24 cellular contexts compared by ENCODE assay signal in genomic region chr18:38706373-38706772, GRCh38.
"Had no signal": no experiment of that assay in that cellular context is flagged by ENCODE, and none has a peak within 500 bp of the region (broad histone marks: within the 10 kb centered on the region; RNA-seq: fewer than 3 reads in every experiment).

No MANE protein-coding gene starts in this region.

- DNase-seq: colonic mucosa; cortex of kidney; dermis blood vessel endothelial cell; dorsolateral prefrontal cortex; effector CD4-positive, alpha-beta T cell; effector CD8-positive, alpha-beta T cell; effector memory CD4-positive, alpha-beta T cell; effector memory CD8-positive, alpha-beta T cell; endodermal cell; erythroblast; esophagus squamous epithelium; foreskin fibroblast; foreskin keratinocyte; foreskin melanocyte; gastrocnemius medialis; glutamatergic neuron; head of caudate nucleus; heart left ventricle; heart right ventricle had no signal

- H3K9me3 ChIP-seq: colonic mucosa, esophagus muscularis mucosa, esophagus squamous epithelium, gastrocnemius medialis, gastroesophageal sphincter, heart left ventricle had no signal

- H3K4me3 ChIP-seq: colonic mucosa, coronary artery, dorsolateral prefrontal cortex, esophagus muscularis mucosa, esophagus squamous epithelium, gastrocnemius medialis, gastroesophageal sphincter, heart left ventricle, heart right ventricle had no signal

- H3K36me3 ChIP-seq: colonic mucosa, esophagus muscularis mucosa, esophagus squamous epithelium, gastrocnemius medialis, gastroesophageal sphincter, heart left ventricle, heart right ventricle had no signal

- ATAC-seq: effector memory CD8-positive, alpha-beta T cell; esophagus mucosa; foreskin keratinocyte; gastrocnemius medialis; gastroesophageal sphincter; heart left ventricle; heart right ventricle had no signal

- H3K27me3 ChIP-seq: colonic mucosa, esophagus muscularis mucosa, esophagus squamous epithelium, foreskin keratinocyte, gastrocnemius medialis, gastroesophageal sphincter, heart left ventricle, heart right ventricle had no signal

- H3K4me1 ChIP-seq: colonic mucosa, esophagus muscularis mucosa, esophagus squamous epithelium, gastrocnemius medialis, gastroesophageal sphincter, heart left ventricle, heart right ventricle had no signal

- H3K27ac ChIP-seq: colonic mucosa, coronary artery, dorsolateral prefrontal cortex, epithelial cell of prostate, esophagus muscularis mucosa, esophagus squamous epithelium, foreskin keratinocyte, gastrocnemius medialis, gastroesophageal sphincter, heart left ventricle, heart right ventricle had no signal
